ENCODE assay signal across 11 cellular contexts in genomic region chr12:122111070-122111750, GRCh38. TPM values are rescaled to one million over a fixed set of nuclear protein-coding genes. Genes with fewer than 3 reads are reported as not detected.
A peak's percentile ranks its signal among the peaks of the same experiment; 100 is the strongest.
DNase-seq lines count a peak whose midpoint lies in the region; ATAC-seq, FAIRE-seq and TF ChIP-seq lines count a peak whose summit lies in the region.
"Had no signal": no experiment of that assay in that cellular context is flagged by ENCODE, and none has a peak within 500 bp of the region (broad histone marks: within the 10 kb centered on the region; RNA-seq: fewer than 3 reads in every experiment).

No MANE protein-coding gene starts in this region.

- no peak overlapping the region for H3K4me3 Mint-ChIP-seq in activated T-cell treated with anti-CD3 and anti-CD28 coated beads, Interleukin-2, amount 50 U/mL, for 4 hours

- no peaks in the 10 kb centered on the region for H3K36me3 ChIP-seq in thyroid gland

- H3K4me3 ChIP-seq in thyroid gland (replicated peaks in 1 of 3): no peak overlapping the region

- H3K4me1 Mint-ChIP-seq in activated T-cell treated with anti-CD3 and anti-CD28 coated beads, Interleukin-2, amount 50 U/mL, for 4 hours (ENCODE audit: low read depth): peaks cover 49% of the 10 kb centered on the region

- no peaks in the 10 kb centered on the region for H3K27me3 ChIP-seq in thyroid gland

- no peak for FAIRE-seq in urothelium cell line (lab: Jason Lieb, UNC)

- H3K36me3 Mint-ChIP-seq in activated T-cell treated with anti-CD3 and anti-CD28 coated beads, Interleukin-2, amount 50 U/mL, for 4 hours (ENCODE audit: insufficient read depth): peaks cover 5% of the 10 kb centered on the region

- peaks cover 51 to 60% of the 10 kb centered on the region in 2 donors for H3K4me1 ChIP-seq in thyroid gland

- intact Hi-C loops in thyroid gland (cut with DNase I): no loop called here

- no peak for DNase-seq in activated T-cell treated with anti-CD3 and anti-CD28 coated beads, Interleukin-2, amount 50 U/mL, for 4 hours
- DNase-seq in activated T-cell treated with anti-CD3 and anti-CD28 coated beads, Interleukin-2, amount 50 U/mL, for 48 hours: no peak
- DNase-seq in NCI-H510A treated with DMSO at 0.1 percent for 48 hours (lab: John Stamatoyannopoulos, UW) (peak; percentile 92), epithelial cell of prostate (ENCODE audit: low read depth, low spot score) (peak; percentile 91), thyroid gland (no peak), urothelium cell line (ENCODE audit: low spot score) (no peak), middle frontal gyrus (ENCODE audit: extremely low spot score, low spot score) (no peak)
- DNase-seq: islet precursor cell; NCI-H748 treated with DMSO at 0.1 percent for 48 hours; stimulated activated CD4-positive, alpha-beta T cell treated with anti-CD3 and anti-CD28 coated beads, Interleukin-4, amount 100 ng/mL, for 1 hour had no signal

- H3K9me3 Mint-ChIP-seq in activated T-cell treated with anti-CD3 and anti-CD28 coated beads, Interleukin-2, amount 50 U/mL, for 4 hours: no peaks in the 10 kb centered on the region

- peak; percentile 9 to 15 for ATAC-seq in activated T-cell treated with anti-CD3 and anti-CD28 coated beads, Interleukin-2, amount 50 U/mL, for 4 hours
- ATAC-seq in HG02970 (IDR thresholded peaks at IDR 0.05; ENCODE audit: low FRiP score, unreplicated experiment): no peak

- no peak for TF ChIP-seq CTCF in thyroid gland (IDR thresholded peaks at IDR 0.05)

- H3K9me3 ChIP-seq in thyroid gland: no peaks in the 10 kb centered on the region

- no peaks in the 10 kb centered on the region for H3K27me3 Mint-ChIP-seq in activated T-cell treated with anti-CD3 and anti-CD28 coated beads, Interleukin-2, amount 50 U/mL, for 4 hours (ENCODE audit: low read depth)

- peak overlapping the region; percentile 78 for H3K27ac ChIP-seq in epithelial cell of prostate
- H3K27ac ChIP-seq in thyroid gland: peak overlapping the region; percentile 14 to 22 (median 17)

- TF ChIP-seq POLR2A in thyroid gland (IDR thresholded peaks at IDR 0.05): no peak

- 71 to 77% methylated on average over 3 of the region's 3 CpGs for WGBS in thyroid gland, 2 donors

RNA-seq across cellular contexts. Expression of gene MLXIP, which starts 32.7 kb away (rescaled TPM):
- 10 to 100 TPM; 35.9 to 42.3 (median 37.9) TPM for total RNA-seq in activated T-cell treated with anti-CD3 and anti-CD28 coated beads, Interleukin-2, amount 50 U/mL, for 4 hours
- 10 to 100 TPM; 34.0 to 70.1 (median 46.2) TPM for total RNA-seq in thyroid gland

Comparison
In these comparisons a context has a peak if more than half of its experiments do, and no peak if none do; other contexts are left out.
1. DNase-seq: peak in NCI-H510A treated with DMSO at 0.1 percent for 48 hours (single experiment) and epithelial cell of prostate (single experiment); none in activated T-cell treated with anti-CD3 and anti-CD28 coated beads, Interleukin-2, amount 50 U/mL, for 4 hours (single experiment), activated T-cell treated with anti-CD3 and anti-CD28 coated beads, Interleukin-2, amount 50 U/mL, for 48 hours (0 of 2), thyroid gland (0 of 2), urothelium cell line (single experiment) and middle frontal gyrus (single experiment).